1 cellular context compared by ENCODE assay signal in genomic region chr5:177601126-177601525, GRCh38.
TF ChIP-seq lines count a peak whose summit lies in the region.

No MANE protein-coding gene starts in this region.

TF ChIP-seq in IMR-90, 13 proteins besides CTCF, POLR2A, EP300 and RAD21 (continued from another document):
- TF ChIP-seq NFE2L2 (IDR thresholded peaks at IDR 0.05; ENCODE audit: low read depth, low read length) (no peak), RFX5 (IDR thresholded peaks at IDR 0.05; ENCODE audit: low read depth, low read length) (no peak), SMC3 (IDR thresholded peaks at IDR 0.05; ENCODE audit: low read depth, low read length) (no peak), FOS (IDR thresholded peaks at IDR 0.05; ENCODE audit: low read depth, low read length) (no peak)
